In genomic region chr5:43000198-43000840, GRCh38 we compare ENCODE assay signal across 8 cellular contexts. TPM values are rescaled to one million over a fixed set of nuclear protein-coding genes. Genes with fewer than 3 reads are reported as not detected.
DNase-seq lines count a peak whose midpoint lies in the region; ATAC-seq and TF ChIP-seq lines count a peak whose summit lies in the region.

No MANE protein-coding gene starts in this region.

- no peak for TF ChIP-seq POLR2A in tibial nerve (IDR thresholded peaks at IDR 0.05)

- TF ChIP-seq CTCF in chondrocyte (IDR thresholded peaks at IDR 0.05) (peak; percentile 30), tibial nerve (IDR thresholded peaks at IDR 0.05) (no peak)

- no peak for TF ChIP-seq EP300 in tibial nerve (IDR thresholded peaks at IDR 0.05)

- DNase-seq in activated CD4-positive, alpha-beta T cell treated with anti-CD3 and anti-CD28 coated beads for 36 hours = no peak
- DNase-seq in activated CD4-positive, alpha-beta T cell treated with anti-CD3 and anti-CD28 coated beads for 48 hours = no peak
- DNase-seq in chondrocyte (ENCODE audit: low spot score) = no peak
- peak; percentile 66 for DNase-seq in left kidney (ENCODE audit: low read depth, low spot score)
- no peak for DNase-seq in tibial nerve (ENCODE audit: low spot score in 2 of 2)
- DNase-seq in mesenteric fat pad (ENCODE audit: low spot score) = no peak
- no peak for DNase-seq in NCI-H1105 treated with DMSO at 0.1 percent for 48 hours (lab: John Stamatoyannopoulos, UW)

- 9 to 14% methylated on average over 33 to 38 of the region's 39 CpGs for WGBS in tibial nerve, 2 donors

- CTCF ChIA-PET in activated CD4-positive, alpha-beta T cell treated with anti-CD3 and anti-CD28 coated beads for 36 hours (lab: Charles Lee) = interaction anchor here (1.0 to 1.9 kb wide), 2 partner anchors 8 to 41 kb away, joined by 4 to 13 read pairs; no protein-coding TSS in a partner anchor

- H3K4me1 Mint-ChIP-seq in activated CD4-positive, alpha-beta T cell treated with anti-CD3 and anti-CD28 coated beads for 36 hours = peaks cover 16% of the 10 kb centered on the region
- peaks cover 17% of the 10 kb centered on the region for H3K4me1 Mint-ChIP-seq in chondrocyte (ENCODE audit: low read depth)

- no peak overlapping the region for H3K27ac ChIP-seq in tibial nerve

- no peak overlapping the region for H3K27ac Mint-ChIP-seq in activated CD4-positive, alpha-beta T cell treated with anti-CD3 and anti-CD28 coated beads for 36 hours
- H3K27ac Mint-ChIP-seq in chondrocyte (ENCODE audit: unreplicated experiment) = peak overlapping the region; percentile 80

- intact Hi-C loops in activated CD4-positive, alpha-beta T cell treated with anti-CD3 and anti-CD28 coated beads for 36 hours (cut with DNase I, micrococcal nuclease) = no loop called here

- no peak for ATAC-seq in activated CD4-positive, alpha-beta T cell treated with anti-CD3 and anti-CD28 coated beads for 36 hours
- no peak for ATAC-seq in GM18907 (IDR thresholded peaks at IDR 0.05; ENCODE audit: unreplicated experiment)

- H3K9me3 ChIP-seq in tibial nerve = no peaks in the 10 kb centered on the region

- peaks cover 2% of the 10 kb centered on the region for H3K27me3 Mint-ChIP-seq in activated CD4-positive, alpha-beta T cell treated with anti-CD3 and anti-CD28 coated beads for 36 hours
- H3K27me3 Mint-ChIP-seq in chondrocyte (ENCODE audit: low read depth) = no peaks in the 10 kb centered on the region

- peak overlapping the region; percentile 22 for H3K4me3 Mint-ChIP-seq in activated CD4-positive, alpha-beta T cell treated with anti-CD3 and anti-CD28 coated beads for 36 hours
- peak overlapping the region; percentile 75 for H3K4me3 Mint-ChIP-seq in chondrocyte (ENCODE audit: unreplicated experiment)

- no peaks in the 10 kb centered on the region for H3K36me3 ChIP-seq in tibial nerve

- H3K36me3 Mint-ChIP-seq in activated CD4-positive, alpha-beta T cell treated with anti-CD3 and anti-CD28 coated beads for 36 hours (ENCODE audit: low read depth) = no peaks in the 10 kb centered on the region
- no peaks in the 10 kb centered on the region for H3K36me3 Mint-ChIP-seq in chondrocyte (ENCODE audit: low read depth)

- H3K4me1 ChIP-seq in tibial nerve = peaks cover 0 to 20% (median 0%) of the 10 kb centered on the region in 4 donors

- POLR2A ChIA-PET in activated CD4-positive, alpha-beta T cell treated with anti-CD3 and anti-CD28 coated beads for 36 hours (lab: Charles Lee) = no interaction called here

- H3K4me3 ChIP-seq in tibial nerve = peak overlapping the region in 3 of 4 donors; percentile 0 to 40 (median 14)

- no peaks in the 10 kb centered on the region for H3K9me3 Mint-ChIP-seq in activated CD4-positive, alpha-beta T cell treated with anti-CD3 and anti-CD28 coated beads for 36 hours (ENCODE audit: low read depth)
- H3K9me3 Mint-ChIP-seq in chondrocyte (ENCODE audit: low read depth) = no peaks in the 10 kb centered on the region

- H3K27me3 ChIP-seq in tibial nerve = peaks cover 0 to 52% of the 10 kb centered on the region in 2 donors

RNA-seq across cellular contexts. Expression of gene ANXA2R, which starts 39.8 kb away (rescaled TPM):
- total RNA-seq in activated CD4-positive, alpha-beta T cell treated with anti-CD3 and anti-CD28 coated beads for 36 hours = 1 to 10 TPM; 3.2 to 4.6 TPM
- total RNA-seq in chondrocyte = 1.2 to 3.5 TPM (median 1.7 TPM) in 3 replicates
- total RNA-seq in tibial nerve = 1 to 10 TPM; 5.4 to 9.0 (median 8.1) TPM
- 2.0 TPM for total RNA-seq in mesenteric fat pad
